ENCODE assay signal across 8 cellular contexts in genomic region chr20:33443006-33443511, GRCh38. TPM values are rescaled to one million over a fixed set of nuclear protein-coding genes. Genes with fewer than 3 reads are reported as not detected.
DNase-seq lines count a peak whose midpoint lies in the region; ATAC-seq, FAIRE-seq and TF ChIP-seq lines count a peak whose summit lies in the region.

No MANE protein-coding gene starts in this region.

- H3K4me3 ChIP-seq in HEK293 (ENCODE audit: low read depth, low read length) = peak overlapping the region; percentile 56
- H3K4me3 ChIP-seq in SU-DHL-6 (ENCODE audit: insufficient read depth, low read length, poor library complexity, severe bottlenecking) = peak overlapping the region; percentile 70
- peak overlapping the region; percentile 42 for H3K4me3 ChIP-seq in ectodermal cell (ENCODE audit: insufficient read depth, low read depth, low read length)
- H3K4me3 ChIP-seq in transverse colon = peak overlapping the region; percentile 63 to 88 (median 72)

- peaks cover 14% of the 10 kb centered on the region; the same call in 1 of the 2 replicates for H3F3A ChIP-seq in SU-DHL-6 (ENCODE audit: insufficient read depth)

- TF ChIP-seq POLR2A in transverse colon (IDR thresholded peaks at IDR 0.05) = no peak

- CTCF ChIA-PET in HEK293 (lab: Yijun Ruan, JAX) = no interaction called here

- no peak overlapping the region for H3K27ac Mint-ChIP-seq in mesothelial cell of epicardium

- H3K79me2 ChIP-seq in SU-DHL-6 (ENCODE audit: insufficient read depth, low read length) = no peaks in the 10 kb centered on the region

- H3K9me3 ChIP-seq in HEK293 (ENCODE audit: control insufficient read depth, insufficient read depth, low read depth, low read length) = no peaks in the 10 kb centered on the region
- no peaks in the 10 kb centered on the region for H3K9me3 ChIP-seq in SU-DHL-6 (ENCODE audit: insufficient read depth, low read length)
- no peaks in the 10 kb centered on the region for H3K9me3 ChIP-seq in ectodermal cell (ENCODE audit: control insufficient read depth, low read length)
- no peaks in the 10 kb centered on the region for H3K9me3 ChIP-seq in transverse colon

- no peaks in the 10 kb centered on the region for H4K20me1 ChIP-seq in SU-DHL-6 (ENCODE audit: low read depth, low read length)

- no peaks in the 10 kb centered on the region for H3K9me2 ChIP-seq in SU-DHL-6 (replicated peaks; ENCODE audit: insufficient read depth, low read length)

- H2AFZ ChIP-seq in SU-DHL-6 (ENCODE audit: low read depth, low read length, severe bottlenecking) = peak overlapping the region; percentile 7

- H3K36me3 ChIP-seq in HEK293 (ENCODE audit: control insufficient read depth in 2 of 2, insufficient read depth in 1 of 2, low read length in 2 of 2) = peaks cover 0 to 6% of the 10 kb centered on the region in 2 experiments; a peak in 2 of 3 replicates
- H3K36me3 ChIP-seq in SU-DHL-6 (ENCODE audit: low read length) = no peaks in the 10 kb centered on the region
- no peaks in the 10 kb centered on the region for H3K36me3 ChIP-seq in ectodermal cell (ENCODE audit: control insufficient read depth, insufficient read depth, low read length)
- no peaks in the 10 kb centered on the region for H3K36me3 ChIP-seq in transverse colon

- intact Hi-C loops in transverse colon (cut with DNase I; ENCODE audit: low total_unique reads) = no loop called here

- H3K4me1 Mint-ChIP-seq in mesothelial cell of epicardium = peaks cover 12% of the 10 kb centered on the region

- H3K4me2 ChIP-seq in SU-DHL-6 (ENCODE audit: low read depth, low read length, poor library complexity, severe bottlenecking) = peak overlapping the region; percentile 95

- no peak for FAIRE-seq in D721Med (lab: Jason Lieb, UNC)

- in situ Hi-C loops in transverse colon (cut with MboI; ENCODE audit: low pct_ligation_motif_present in 1 of 4, low pct_unique_long_range_greater_than_20kb in 1 of 4, low sequenced_read_pairs in 3 of 4) = no loop called here

- peak overlapping the region; percentile 53 for H3K9ac ChIP-seq in SU-DHL-6 (ENCODE audit: low read length)

- H3K4me3 Mint-ChIP-seq in mesothelial cell of epicardium = peak overlapping the region; percentile 64

- ATAC-seq in GM21515 (IDR thresholded peaks at IDR 0.05; ENCODE audit: unreplicated experiment) = no peak

- H3K9me3 Mint-ChIP-seq in mesothelial cell of epicardium = no peaks in the 10 kb centered on the region

- DNase-seq in D721Med (ENCODE audit: insufficient read length, low spot score) (peak; percentile 40), mesothelial cell of epicardium (ENCODE audit: low spot score in 2 of 2, unreplicated experiment in 2 of 2) (peak in 1 of 2 experiments; percentile 30), transverse colon (peak; percentile 27), SW480 (ENCODE audit: low spot score) (no peak)

- no peak for TF ChIP-seq CTCF in D721Med (IDR thresholded peaks at IDR 0.05; ENCODE audit: insufficient read depth, missing control alignments)
- 0 out of 2 replicates have a peak, but pooled peaks have one; percentile 8 for TF ChIP-seq CTCF in HEK293 (tag by site-specific recombination; IDR thresholded peaks at IDR 0.05)
- TF ChIP-seq CTCF in SU-DHL-6 (IDR thresholded peaks at IDR 0.05; ENCODE audit: insufficient read depth, low read length, poor library complexity, severe bottlenecking) = no peak
- TF ChIP-seq CTCF in mesothelial cell of epicardium (IDR thresholded peaks at IDR 0.05; ENCODE audit: unreplicated experiment) = no peak
- TF ChIP-seq CTCF in transverse colon (IDR thresholded peaks at IDR 0.05) = no peak

- POLR2A ChIA-PET in HEK293 (lab: Yijun Ruan, JAX) = interaction anchor here (0.6 to 1.5 kb wide), 5 partner anchors 11 to 220 kb away, joined by 3 to 12 read pairs (median 5); partner anchors contain the start of genes C20orf144, CBFA2T2 and CDK5RAP1

- H3K4me1 ChIP-seq in HEK293 (ENCODE audit: control insufficient read depth, insufficient read depth, low read length) = no peaks in the 10 kb centered on the region; the same call in 1 of the 2 replicates
- H3K4me1 ChIP-seq in ectodermal cell (ENCODE audit: control insufficient read depth, insufficient read depth, low read length) = no peaks in the 10 kb centered on the region
- H3K4me1 ChIP-seq in transverse colon = peaks cover 9 to 29% (median 16%) of the 10 kb centered on the region in 4 donors

- WGBS in ectodermal cell, 2 experiments = 3 to 4% methylated on average over 45 of the region's 45 CpGs
- 0 to 6% methylated on average over 2 to 14 of the region's 45 CpGs for WGBS in transverse colon (ENCODE audit: low coverage in 1 of 2), 2 donors

- no peak for TF ChIP-seq EP300 in transverse colon (IDR thresholded peaks at IDR 0.05; ENCODE audit: low read depth)

- no peaks in the 10 kb centered on the region for H3K27me3 Mint-ChIP-seq in mesothelial cell of epicardium (ENCODE audit: low read depth)

- H3K27ac ChIP-seq in HEK293 (ENCODE audit: extremely low read depth, low read depth, low read length) (peak overlapping the region; percentile 66; the same call in 1 of the 2 replicates), SU-DHL-6 (ENCODE audit: low read depth, low read length) (no peak overlapping the region), ectodermal cell (ENCODE audit: insufficient read depth, low read depth, low read length, poor library complexity, severe bottlenecking) (no peak overlapping the region), transverse colon (peak overlapping the region; percentile 76 to 91 (median 86))

- no peaks in the 10 kb centered on the region for H3K36me3 Mint-ChIP-seq in mesothelial cell of epicardium

- H3K27me3 ChIP-seq in SU-DHL-6 (ENCODE audit: low read length) (no peaks in the 10 kb centered on the region), ectodermal cell (ENCODE audit: control insufficient read depth, insufficient read depth, low read length, poor library complexity, severe bottlenecking) (peaks cover 30% of the 10 kb centered on the region), transverse colon (no peaks in the 10 kb centered on the region)

TF ChIP-seq in HEK293, 187 proteins besides CTCF, POLR2A, EP300 and RAD21 (continues in another document):
- peak; percentile 83 for TF ChIP-seq HIC1 (tag by site-specific recombination; IDR thresholded peaks at IDR 0.05)
- TF ChIP-seq EGR2 (tag by site-specific recombination; IDR thresholded peaks at IDR 0.05; ENCODE audit: low read depth) = peak; percentile 67; the same call in 1 of the 2 replicates
- TF ChIP-seq ZNF214 (tag by site-specific recombination; IDR thresholded peaks at IDR 0.05; ENCODE audit: borderline replicate concordance) = no peak
- TF ChIP-seq MZF1 (tag by site-specific recombination; IDR thresholded peaks at IDR 0.05; ENCODE audit: borderline replicate concordance) = no peak
- TF ChIP-seq KLF17 (tag by site-specific recombination; IDR thresholded peaks at IDR 0.05) = peak; percentile 19; the same call in 1 of the 2 replicates
- peak; percentile 20; the same call in 1 of the 2 replicates for TF ChIP-seq OSR2 (tag by site-specific recombination; IDR thresholded peaks at IDR 0.05)

RNA-seq across cellular contexts. Expression of gene SNTA1, which starts 0.5 kb away (rescaled TPM):
- polyA plus RNA-seq in ectodermal cell (2013, experiment 1 of 4) = 6.2 TPM
- polyA plus RNA-seq in ectodermal cell (2013, experiment 2 of 4) = 4.8 TPM
- polyA plus RNA-seq in ectodermal cell (2013, experiment 3 of 4) = 4.5 TPM
- polyA plus RNA-seq in ectodermal cell (2013, experiment 4 of 4) = 4.1 TPM
- total RNA-seq in mesothelial cell of epicardium (11.9 to 13.4 TPM (median 13.3 TPM) in 3 replicates), transverse colon (10 to 100 TPM; 10.3 to 21.7 (median 14.5) TPM)

RNA-seq across cellular contexts. Expression of gene CDK5RAP1, which starts 41.7 kb away (rescaled TPM):
- polyA plus RNA-seq in ectodermal cell (2013, experiment 1 of 4) = 50.1 TPM
- polyA plus RNA-seq in ectodermal cell (2013, experiment 2 of 4) = 49.5 TPM
- 40.5 TPM for polyA plus RNA-seq in ectodermal cell (2013, experiment 3 of 4)
- polyA plus RNA-seq in ectodermal cell (2013, experiment 4 of 4) = 41.0 TPM
- total RNA-seq in mesothelial cell of epicardium = 38.7 to 41.0 TPM (median 39.8 TPM) in 3 replicates
- 10 to 100 TPM in 3 of 4 donors, 1 to 10 TPM in 1; 8.6 to 21.3 (median 20.3) TPM for total RNA-seq in transverse colon

RNA-seq across cellular contexts. Expression of gene CBFA2T2, which starts 46.8 kb away (rescaled TPM):
- polyA plus RNA-seq in ectodermal cell (2013, experiment 1 of 4) = 16.6 TPM
- polyA plus RNA-seq in ectodermal cell (2013, experiment 2 of 4) = 15.5 TPM
- polyA plus RNA-seq in ectodermal cell (2013, experiment 3 of 4) = 18.6 TPM
- 16.9 TPM for polyA plus RNA-seq in ectodermal cell (2013, experiment 4 of 4)
- total RNA-seq in mesothelial cell of epicardium = 39.7 to 47.2 TPM (median 46.1 TPM) in 3 replicates
- 10 to 100 TPM; 35.8 to 62.3 (median 46.6) TPM for total RNA-seq in transverse colon

Comparison
In these comparisons a context has a peak if more than half of its experiments do, and no peak if none do; other contexts are left out.
1. H3K27ac ChIP-seq: peak in HEK293 (single experiment) and transverse colon (4 of 4); none in SU-DHL-6 (single experiment) and ectodermal cell (single experiment).
2. Peak in every context shown above with its lines, with median percentiles within 50 percentile points of each other: H3K4me3 ChIP-seq.